1 cellular context compared by ENCODE assay signal in the genomic region with DNA sequence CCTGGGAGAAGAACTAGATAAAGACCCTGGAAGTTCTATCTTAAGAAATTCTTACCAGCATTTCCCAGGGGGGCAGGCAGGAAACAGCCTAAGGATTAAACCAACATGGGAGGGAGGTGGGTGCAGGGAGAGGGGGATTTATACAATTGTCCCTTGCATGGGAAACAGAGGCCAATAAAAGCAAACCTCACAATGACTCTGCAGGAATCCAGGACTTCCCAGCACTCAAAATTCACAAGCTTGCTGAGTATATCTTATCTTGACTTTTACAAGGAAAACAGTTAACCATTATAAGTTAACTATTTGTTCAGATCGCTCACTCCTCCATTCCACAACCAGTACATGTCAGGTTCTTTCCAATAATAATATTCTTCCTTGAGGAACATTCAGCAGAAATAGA.
TF ChIP-seq lines count a peak whose summit lies in the region.

No MANE protein-coding gene starts in this region.

TF ChIP-seq in WTC11, 78 proteins besides CTCF, POLR2A, EP300 and RAD21 (continued from another document):
- TF ChIP-seq, protein P1, sequence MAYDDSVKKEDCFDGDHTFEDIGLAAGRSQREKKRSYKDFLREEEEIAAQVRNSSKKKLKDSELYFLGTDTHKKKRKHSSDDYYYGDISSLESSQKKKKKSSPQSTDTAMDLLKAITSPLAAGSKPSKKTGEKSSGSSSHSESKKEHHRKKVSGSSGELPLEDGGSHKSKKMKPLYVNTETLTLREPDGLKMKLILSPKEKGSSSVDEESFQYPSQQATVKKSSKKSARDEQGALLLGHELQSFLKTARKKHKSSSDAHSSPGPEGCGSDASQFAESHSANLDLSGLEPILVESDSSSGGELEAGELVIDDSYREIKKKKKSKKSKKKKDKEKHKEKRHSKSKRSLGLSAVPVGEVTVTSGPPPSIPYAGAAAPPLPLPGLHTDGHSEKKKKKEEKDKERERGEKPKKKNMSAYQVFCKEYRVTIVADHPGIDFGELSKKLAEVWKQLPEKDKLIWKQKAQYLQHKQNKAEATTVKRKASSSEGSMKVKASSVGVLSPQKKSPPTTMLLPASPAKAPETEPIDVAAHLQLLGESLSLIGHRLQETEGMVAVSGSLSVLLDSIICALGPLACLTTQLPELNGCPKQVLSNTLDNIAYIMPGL (CRISPR knock-in tag; IDR thresholded peaks at IDR 0.05): no peak
- TF ChIP-seq SMAD4 (CRISPR knock-in tag; IDR thresholded peaks at IDR 0.05) (no peak), ETV6 (CRISPR knock-in tag; IDR thresholded peaks at IDR 0.05) (no peak)
- TF ChIP-seq, protein P2, sequence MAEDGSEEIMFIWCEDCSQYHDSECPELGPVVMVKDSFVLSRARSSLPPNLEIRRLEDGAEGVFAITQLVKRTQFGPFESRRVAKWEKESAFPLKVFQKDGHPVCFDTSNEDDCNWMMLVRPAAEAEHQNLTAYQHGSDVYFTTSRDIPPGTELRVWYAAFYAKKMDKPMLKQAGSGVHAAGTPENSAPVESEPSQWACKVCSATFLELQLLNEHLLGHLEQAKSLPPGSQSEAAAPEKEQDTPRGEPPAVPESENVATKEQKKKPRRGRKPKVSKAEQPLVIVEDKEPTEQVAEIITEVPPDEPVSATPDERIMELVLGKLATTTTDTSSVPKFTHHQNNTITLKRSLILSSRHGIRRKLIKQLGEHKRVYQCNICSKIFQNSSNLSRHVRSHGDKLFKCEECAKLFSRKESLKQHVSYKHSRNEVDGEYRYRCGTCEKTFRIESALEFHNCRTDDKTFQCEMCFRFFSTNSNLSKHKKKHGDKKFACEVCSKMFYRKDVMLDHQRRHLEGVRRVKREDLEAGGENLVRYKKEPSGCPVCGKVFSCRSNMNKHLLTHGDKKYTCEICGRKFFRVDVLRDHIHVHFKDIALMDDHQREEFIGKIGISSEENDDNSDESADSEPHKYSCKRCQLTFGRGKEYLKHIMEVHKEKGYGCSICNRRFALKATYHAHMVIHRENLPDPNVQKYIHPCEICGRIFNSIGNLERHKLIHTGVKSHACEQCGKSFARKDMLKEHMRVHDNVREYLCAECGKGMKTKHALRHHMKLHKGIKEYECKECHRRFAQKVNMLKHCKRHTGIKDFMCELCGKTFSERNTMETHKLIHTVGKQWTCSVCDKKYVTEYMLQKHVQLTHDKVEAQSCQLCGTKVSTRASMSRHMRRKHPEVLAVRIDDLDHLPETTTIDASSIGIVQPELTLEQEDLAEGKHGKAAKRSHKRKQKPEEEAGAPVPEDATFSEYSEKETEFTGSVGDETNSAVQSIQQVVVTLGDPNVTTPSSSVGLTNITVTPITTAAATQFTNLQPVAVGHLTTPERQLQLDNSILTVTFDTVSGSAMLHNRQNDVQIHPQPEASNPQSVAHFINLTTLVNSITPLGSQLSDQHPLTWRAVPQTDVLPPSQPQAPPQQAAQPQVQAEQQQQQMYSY (CRISPR knock-in tag; IDR thresholded peaks at IDR 0.05): no peak
- TF ChIP-seq, protein P3, sequence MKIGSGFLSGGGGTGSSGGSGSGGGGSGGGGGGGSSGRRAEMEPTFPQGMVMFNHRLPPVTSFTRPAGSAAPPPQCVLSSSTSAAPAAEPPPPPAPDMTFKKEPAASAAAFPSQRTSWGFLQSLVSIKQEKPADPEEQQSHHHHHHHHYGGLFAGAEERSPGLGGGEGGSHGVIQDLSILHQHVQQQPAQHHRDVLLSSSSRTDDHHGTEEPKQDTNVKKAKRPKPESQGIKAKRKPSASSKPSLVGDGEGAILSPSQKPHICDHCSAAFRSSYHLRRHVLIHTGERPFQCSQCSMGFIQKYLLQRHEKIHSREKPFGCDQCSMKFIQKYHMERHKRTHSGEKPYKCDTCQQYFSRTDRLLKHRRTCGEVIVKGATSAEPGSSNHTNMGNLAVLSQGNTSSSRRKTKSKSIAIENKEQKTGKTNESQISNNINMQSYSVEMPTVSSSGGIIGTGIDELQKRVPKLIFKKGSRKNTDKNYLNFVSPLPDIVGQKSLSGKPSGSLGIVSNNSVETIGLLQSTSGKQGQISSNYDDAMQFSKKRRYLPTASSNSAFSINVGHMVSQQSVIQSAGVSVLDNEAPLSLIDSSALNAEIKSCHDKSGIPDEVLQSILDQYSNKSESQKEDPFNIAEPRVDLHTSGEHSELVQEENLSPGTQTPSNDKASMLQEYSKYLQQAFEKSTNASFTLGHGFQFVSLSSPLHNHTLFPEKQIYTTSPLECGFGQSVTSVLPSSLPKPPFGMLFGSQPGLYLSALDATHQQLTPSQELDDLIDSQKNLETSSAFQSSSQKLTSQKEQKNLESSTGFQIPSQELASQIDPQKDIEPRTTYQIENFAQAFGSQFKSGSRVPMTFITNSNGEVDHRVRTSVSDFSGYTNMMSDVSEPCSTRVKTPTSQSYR (CRISPR knock-in tag; IDR thresholded peaks at IDR 0.05): no peak
TF ChIP-seq in WTC11: peak in this region for 0.
